ENCODE assay signal across 25 cellular contexts in genomic region chr14:52182853-52183252, GRCh38.
"Had no signal": no experiment of that assay in that cellular context is flagged by ENCODE, and none has a peak within 500 bp of the region (broad histone marks: within the 10 kb centered on the region; RNA-seq: fewer than 3 reads in every experiment).

No MANE protein-coding gene starts in this region.

- DNase-seq: naive thymus-derived CD4-positive, alpha-beta T cell; occipital lobe; ovary; posterior cingulate gyrus; psoas muscle; right cardiac atrium; right lobe of liver; sigmoid colon; small intestine; stimulated activated CD4-positive, alpha-beta T cell treated with anti-CD3 and anti-CD28 coated beads, Interleukin-15, amount 100 ng/mL, for 24 hours; stimulated activated CD4-positive, alpha-beta T cell treated with anti-CD3 and anti-CD28 coated beads, Interleukin-2, amount 100 ng/mL, for 24 hours; stimulated activated CD4-positive, alpha-beta T cell treated with anti-CD3 and anti-CD28 coated beads, Interleukin-2, amount 100 ng/mL, for 48 hours; stimulated activated CD4-positive, alpha-beta T cell treated with anti-CD3 and anti-CD28 coated beads, Interleukin-4, amount 100 ng/mL, for 24 hours; stimulated activated naive B cell treated with anti-CD40 and anti-IgM and Interleukin-4, amounts not matched to agents 10 μg/mL and 1 μg/mL and 100 μg/mL, for 72 hours; stimulated activated naive CD4-positive, alpha-beta T cell treated with Interleukin-2 at 50 U/mL for 16 hours; stomach; thyroid gland; trophoblast cell; upper lobe of left lung; uterus had no signal

- H3K36me3 Mint-ChIP-seq: stimulated activated effector memory CD8-positive, alpha-beta T cell treated with anti-CD3 and anti-CD28 coated beads, Interleukin-12 subunit alpha, Interleukin-12 subunit beta, amount 100 ng/mL, for 72 hours had no signal

- H3K27ac Mint-ChIP-seq: naive thymus-derived CD4-positive, alpha-beta T cell; nephron; neural progenitor cell; progenitor cell of endocrine pancreas; stimulated activated effector memory CD8-positive, alpha-beta T cell treated with anti-CD3 and anti-CD28 coated beads, Interleukin-12 subunit alpha, Interleukin-12 subunit beta, amount 100 ng/mL, for 72 hours; stimulated activated naive B cell treated with anti-CD40 and anti-IgM and Interleukin-4, amounts not matched to agents 10 μg/mL and 1 μg/mL and 100 μg/mL, for 72 hours; stimulated activated naive CD8-positive, alpha-beta T cell treated with anti-CD3 and anti-CD28 coated beads, Interleukin-15, Interleukin-2, amounts not matched to agents 100 ng/mL and 50 ng/mL, for 24 hours had no signal

- H3K27me3 Mint-ChIP-seq: progenitor cell of endocrine pancreas; stimulated activated naive B cell treated with anti-CD40 and anti-IgM and Interleukin-4, amounts not matched to agents 10 μg/mL and 1 μg/mL and 100 μg/mL, for 72 hours; stimulated activated naive CD8-positive, alpha-beta T cell treated with anti-CD3 and anti-CD28 coated beads, Interleukin-15, Interleukin-2, amounts not matched to agents 100 ng/mL and 50 ng/mL, for 24 hours had no signal

- H3K4me1 Mint-ChIP-seq: nephron, neural progenitor cell had no signal

- H3K4me3 Mint-ChIP-seq: naive thymus-derived CD4-positive, alpha-beta T cell; nephron; neural progenitor cell; stimulated activated effector memory CD8-positive, alpha-beta T cell treated with anti-CD3 and anti-CD28 coated beads, Interleukin-12 subunit alpha, Interleukin-12 subunit beta, amount 100 ng/mL, for 72 hours; stimulated activated naive B cell treated with anti-CD40 and anti-IgM and Interleukin-4, amounts not matched to agents 10 μg/mL and 1 μg/mL and 100 μg/mL, for 72 hours; stimulated activated naive CD8-positive, alpha-beta T cell treated with anti-CD3 and anti-CD28 coated beads, Interleukin-15, Interleukin-2, amounts not matched to agents 100 ng/mL and 50 ng/mL, for 24 hours had no signal

- ATAC-seq: naive thymus-derived CD4-positive, alpha-beta T cell; psoas muscle; right cardiac atrium; right lobe of liver; stimulated activated effector memory CD8-positive, alpha-beta T cell treated with anti-CD3 and anti-CD28 coated beads, Interleukin-12 subunit alpha, Interleukin-12 subunit beta, amount 100 ng/mL, for 72 hours; stimulated activated naive B cell treated with anti-CD40 and anti-IgM and Interleukin-4, amounts not matched to agents 10 μg/mL and 1 μg/mL and 100 μg/mL, for 72 hours had no signal
